Comparison of ENCODE assay signal across 24 cellular contexts in genomic region chr2:101596346-101596745, GRCh38.
DNase-seq lines count a peak whose midpoint lies in the region; ATAC-seq and TF ChIP-seq lines count a peak whose summit lies in the region.
"Had no signal": no experiment of that assay in that cellular context is flagged by ENCODE, and none has a peak within 500 bp of the region (broad histone marks: within the 10 kb centered on the region; RNA-seq: fewer than 3 reads in every experiment).

No MANE protein-coding gene starts in this region.

- ATAC-seq in left lobe of liver, result peak; percentile 50
- ATAC-seq in HG02610 (IDR thresholded peaks at IDR 0.05; ENCODE audit: unreplicated experiment), result no peak
- no peak for ATAC-seq in HG02623 (IDR thresholded peaks at IDR 0.05; ENCODE audit: unreplicated experiment)
- no peak for ATAC-seq in GM19397 (IDR thresholded peaks at IDR 0.05; ENCODE audit: unreplicated experiment)
- ATAC-seq: activated CD4-positive, alpha-beta T cell treated with anti-CD3 and anti-CD28 coated beads for 36 hours; left colon; sciatic nerve had no signal

- DNase-seq in HK-2 (ENCODE audit: unreplicated experiment) (peak; percentile 14), NCI-H69 (lab: John Stamatoyannopoulos, UW) (peak; percentile 0), epithelial cell of esophagus (ENCODE audit: low read depth) (peak; percentile 70), left lobe of liver (ENCODE audit: low spot score) (no peak), NCI-H1930 (lab: John Stamatoyannopoulos, UW) (no peak)
- DNase-seq: activated CD4-positive, alpha-beta T cell treated with anti-CD3 and anti-CD28 coated beads for 36 hours; activated CD8-positive, alpha-beta memory T cell treated with anti-CD3 and anti-CD28 coated beads for 24 hours; activated naive CD4-positive, alpha-beta T cell; activated T-cell treated with anti-CD3 and anti-CD28 coated beads, Interleukin-2, amount 50 U/mL, for 24 hours; adrenal gland; CD8-positive, alpha-beta memory T cell; glutamatergic neuron; left colon; NCI-H187 treated with DMSO at 0.1 percent for 48 hours; nephron progenitor cell; OCI-M1; stimulated activated CD8-positive, alpha-beta memory T cell treated with anti-CD3 and anti-CD28 coated beads, Interleukin-4, amount 100 ng/mL, for 48 hours; T-helper 1 cell; transverse colon had no signal

- no peak for TF ChIP-seq CTCF in epithelial cell of esophagus (IDR thresholded peaks at IDR 0.05; ENCODE audit: insufficient read depth, low read depth, low read length, missing control alignments)

- H3K4me3 ChIP-seq in epithelial cell of esophagus (ENCODE audit: low read length), result no peak overlapping the region
- H3K4me3 ChIP-seq: adrenal gland, cardiac muscle cell, transverse colon had no signal

Comparison
In these comparisons a context has a peak if more than half of its experiments do, and no peak if none do; other contexts are left out.
1. DNase-seq: peak in HK-2 (single experiment), NCI-H69 (single experiment) and epithelial cell of esophagus (single experiment); none in left lobe of liver (single experiment) and NCI-H1930 (0 of 2).